In genomic region chr10:30818010-30818660, GRCh38 we compare ENCODE assay signal across 1 cellular context.
TF ChIP-seq lines count a peak whose summit lies in the region.

No MANE protein-coding gene starts in this region.

TF ChIP-seq in K562, 482 proteins besides CTCF, POLR2A, EP300 and RAD21 (continued from another document and continues in another):
- TF ChIP-seq ETV1 (tag; conservative IDR thresholded peaks at IDR 0.05; ENCODE audit: low read depth): peak; percentile 75
- TF ChIP-seq XRCC4 (IDR thresholded peaks at IDR 0.05; ENCODE audit: extremely low read depth, insufficient read depth, insufficient read length): no peak
- 0 out of 2 replicates have a peak, but pooled peaks have one; percentile 54 for TF ChIP-seq ZNF766 (CRISPR knock-in tag; conservative IDR thresholded peaks at IDR 0.05)
- 0 out of 2 replicates have a peak, but pooled peaks have one; percentile 69 for TF ChIP-seq ZNF584 (CRISPR knock-in tag; IDR thresholded peaks at IDR 0.05; ENCODE audit: low read depth)
- peak; percentile 62 for TF ChIP-seq HMBOX1 (IDR thresholded peaks at IDR 0.05)
- TF ChIP-seq KLF13 (tag; IDR thresholded peaks at IDR 0.05; ENCODE audit: borderline replicate concordance, low read depth): peak; percentile 63; the same call in 1 of the 2 replicates
- no peak for TF ChIP-seq ZNF830 (CRISPR knock-in tag; IDR thresholded peaks at IDR 0.05)
- no peak for TF ChIP-seq THRA (IDR thresholded peaks at IDR 0.05)
- peak; percentile 91 for TF ChIP-seq SMAD4 (CRISPR knock-in tag; conservative IDR thresholded peaks at IDR 0.05)
- no peak for TF ChIP-seq ZNF740 (CRISPR knock-in tag; IDR thresholded peaks at IDR 0.05)
- no peak for TF ChIP-seq ZNF740 (tag; IDR thresholded peaks at IDR 0.05)
- no peak for TF ChIP-seq RBM15 (IDR thresholded peaks at IDR 0.05; ENCODE audit: insufficient read depth, low read length)
- peak; percentile 70 for TF ChIP-seq HMGN3 (IDR thresholded peaks at IDR 0.05; ENCODE audit: borderline replicate concordance, extremely low read depth, insufficient read length, low read depth, low read length)
- peak; percentile 54; the same call in 1 of the 2 replicates for TF ChIP-seq ESRRA (IDR thresholded peaks at IDR 0.05; ENCODE audit: borderline replicate concordance, low read depth)
- 0 out of 2 replicates have a peak, but pooled peaks have one; percentile 24 for TF ChIP-seq HBP1 (CRISPR knock-in tag; IDR thresholded peaks at IDR 0.05)
- TF ChIP-seq NR2C2 (CRISPR knock-in tag; IDR thresholded peaks at IDR 0.05): no peak
- peak; percentile 82 for TF ChIP-seq NR2C2 (tag; IDR thresholded peaks at IDR 0.05)
- peak; percentile 66 for TF ChIP-seq JUND (IDR thresholded peaks at IDR 0.05; ENCODE audit: borderline replicate concordance, low read depth, low read length)
- TF ChIP-seq JUND (tag; IDR thresholded peaks at IDR 0.05; ENCODE audit: borderline replicate concordance, low read depth, low read length): peak; percentile 72; the same call in 1 of the 3 replicates
- peak; percentile 72; the same call in 1 of the 2 replicates for TF ChIP-seq CBX1 (IDR thresholded peaks at IDR 0.05; ENCODE audit: low read depth)
- no peak for TF ChIP-seq ZNF77 (CRISPR knock-in tag; IDR thresholded peaks at IDR 0.05)
- 0 out of 4 replicates have a peak, but pooled peaks of 1 of the 2 experiments have one; percentile 43 for TF ChIP-seq UBTF (IDR thresholded peaks at IDR 0.05; ENCODE audit: borderline replicate concordance in 1 of 2, low read depth in 2 of 2, low read length in 2 of 2)
- 0 out of 2 replicates have a peak, but pooled peaks have one; percentile 12 for TF ChIP-seq CREB1 (IDR thresholded peaks at IDR 0.05)
- TF ChIP-seq CREB1 (CRISPR knock-in tag; IDR thresholded peaks at IDR 0.05): no peak
- no peak for TF ChIP-seq PCBP1 (IDR thresholded peaks at IDR 0.05; ENCODE audit: low read depth, low read length, poor library complexity, severe bottlenecking)
- TF ChIP-seq CCNT2 (IDR thresholded peaks at IDR 0.05; ENCODE audit: borderline replicate concordance, extremely low read depth, insufficient read length, low read depth, low read length): peak; percentile 76
- no peak for TF ChIP-seq DEAF1 (CRISPR knock-in tag; IDR thresholded peaks at IDR 0.05)
- TF ChIP-seq MYC (IDR thresholded peaks at IDR 0.05; ENCODE audit: low read depth, low read length): peak; percentile 50
- TF ChIP-seq MYC (CRISPR knock-in tag; IDR thresholded peaks at IDR 0.05; ENCODE audit: borderline replicate concordance, low read depth): no peak
- no peak for TF ChIP-seq SAP30 (IDR thresholded peaks at IDR 0.05; ENCODE audit: borderline replicate concordance, insufficient read depth, low read depth, low read length, poor library complexity, severe bottlenecking)
- TF ChIP-seq BHLHE40 (IDR thresholded peaks at IDR 0.05; ENCODE audit: low read length): peak; percentile 68; the same call in 1 of the 2 replicates
- peak; percentile 34; the same call in 1 of the 2 replicates for TF ChIP-seq TFAP4 (CRISPR knock-in tag; IDR thresholded peaks at IDR 0.05; ENCODE audit: borderline replicate concordance)
- 0 out of 4 replicates have a peak, but pooled peaks of 1 of the 2 experiments have one; percentile 30 for TF ChIP-seq MNT (conservative IDR thresholded peaks at IDR 0.05)
- TF ChIP-seq STAG1 (CRISPR knock-in tag; IDR thresholded peaks at IDR 0.05; ENCODE audit: borderline replicate concordance): no peak
- TF ChIP-seq RCOR1 (IDR thresholded peaks at IDR 0.05; ENCODE audit: borderline replicate concordance in 1 of 2, low read depth in 2 of 2, low read length in 2 of 2): peak in 1 of 2 experiments; percentile 77; a peak in 1 of 4 replicates
- TF ChIP-seq NFRKB (IDR thresholded peaks at IDR 0.05; ENCODE audit: low read depth): no peak
- no peak for TF ChIP-seq ZFP36 (IDR thresholded peaks at IDR 0.05; ENCODE audit: low read depth, low read length, partially characterized antibody)
- peak; percentile 55 for TF ChIP-seq CREM (IDR thresholded peaks at IDR 0.05; ENCODE audit: low read depth)
- 0 out of 4 replicates have a peak, but pooled peaks of 1 of the 2 experiments have one; percentile 33 for TF ChIP-seq HDAC1 (IDR thresholded peaks at IDR 0.05)
- peak; percentile 42; the same call in 1 of the 2 replicates for TF ChIP-seq ETS1 (conservative IDR thresholded peaks at IDR 0.05; ENCODE audit: control insufficient read depth, low read depth, low read length)
- TF ChIP-seq GABPA (tag; conservative IDR thresholded peaks at IDR 0.05; ENCODE audit: low read depth): peak; percentile 52
- TF ChIP-seq CEBPG (CRISPR knock-in tag; IDR thresholded peaks at IDR 0.05): no peak
- TF ChIP-seq CEBPG (tag; conservative IDR thresholded peaks at IDR 0.05 in 1 of 2, IDR thresholded peaks at IDR 0.05 in 1 of 2): no peak
- TF ChIP-seq SOX6 (IDR thresholded peaks at IDR 0.05): peak; percentile 48; the same call in 1 of the 2 replicates
- peak; percentile 39 for TF ChIP-seq SMAD1 (IDR thresholded peaks at IDR 0.05; ENCODE audit: low read depth, low read length, partially characterized antibody)
- TF ChIP-seq MEF2D (tag; conservative IDR thresholded peaks at IDR 0.05; ENCODE audit: low read depth): no peak
- TF ChIP-seq SPI1 (IDR thresholded peaks at IDR 0.05; ENCODE audit: borderline replicate concordance, low read depth, low read length): peak; percentile 85
- TF ChIP-seq RNF2 (IDR thresholded peaks at IDR 0.05): peak; percentile 82; the same call in 1 of the 2 replicates
- TF ChIP-seq JUN (IDR thresholded peaks at IDR 0.05; ENCODE audit: borderline replicate concordance, low read depth, low read length): 0 out of 2 replicates have a peak, but pooled peaks have one; percentile 33
- no peak for TF ChIP-seq JUN (CRISPR knock-in tag; IDR thresholded peaks at IDR 0.05; ENCODE audit: borderline replicate concordance)
